In genomic region chr7:128793184-128793552, GRCh38 we compare ENCODE assay signal across 33 cellular contexts. TPM values are rescaled to one million over a fixed set of nuclear protein-coding genes. Genes with fewer than 3 reads are reported as not detected.
DNase-seq lines count a peak whose midpoint lies in the region; ATAC-seq and TF ChIP-seq lines count a peak whose summit lies in the region.
"Had no signal": no experiment of that assay in that cellular context is flagged by ENCODE, and none has a peak within 500 bp of the region (broad histone marks: within the 10 kb centered on the region; RNA-seq: fewer than 3 reads in every experiment).

No MANE protein-coding gene starts in this region.

- intact Hi-C loops in CD4-positive, alpha-beta T cell (cut with DNase I, micrococcal nuclease), result loop anchor here in 1 of 2 experiments (5.0 kb wide), 1 partner anchor 89 kb away; no protein-coding TSS in a partner anchor

- H3K4me1 ChIP-seq in Loucy (ENCODE audit: insufficient read depth, low read length, poor library complexity, severe bottlenecking), result peaks cover 28% of the 10 kb centered on the region

- CTCF ChIA-PET in CD4-positive, alpha-beta T cell (lab: Charles Lee), result no interaction called here

- no peaks in the 10 kb centered on the region for H3K27me3 ChIP-seq in CD4-positive, alpha-beta T cell (ENCODE audit: control insufficient read depth, insufficient read depth, low read length)
- H3K27me3 ChIP-seq in Loucy (ENCODE audit: insufficient read depth, low read length, poor library complexity, severe bottlenecking), result no peaks in the 10 kb centered on the region

- H3K9me2 ChIP-seq in Loucy (replicated peaks; ENCODE audit: low read depth, low read length), result no peaks in the 10 kb centered on the region

- H3K27ac Mint-ChIP-seq in CD4-positive, alpha-beta T cell, result no peak overlapping the region
- H3K27ac Mint-ChIP-seq in brain (peak overlapping the region in 4 of 5 experiments; percentile 78 to 92 (median 85)), neural crest cell (ENCODE audit: unreplicated experiment) (no peak overlapping the region), osteocyte (ENCODE audit: unreplicated experiment) (no peak overlapping the region)
- H3K27ac Mint-ChIP-seq: activated naive CD8-positive, alpha-beta T cell had no signal

- POLR2A ChIA-PET in CD4-positive, alpha-beta T cell (lab: Charles Lee), result no interaction called here

- H3K4me3 ChIP-seq in Loucy (ENCODE audit: low read length, poor library complexity, severe bottlenecking), result peak overlapping the region; percentile 98
- H3K4me3 ChIP-seq: GM23248 had no signal

- H3K36me3 Mint-ChIP-seq in CD4-positive, alpha-beta T cell (ENCODE audit: low read depth), result peaks cover 4% of the 10 kb centered on the region
- H3K36me3 Mint-ChIP-seq in brain (peaks cover 42% of the 10 kb centered on the region), neural crest cell (ENCODE audit: low read depth) (peaks cover 27% of the 10 kb centered on the region), osteocyte (ENCODE audit: unreplicated experiment) (peaks cover 4% of the 10 kb centered on the region)

- no peaks in the 10 kb centered on the region for H3K9me3 ChIP-seq in CD4-positive, alpha-beta T cell (ENCODE audit: control insufficient read depth, low read length)
- H3K9me3 ChIP-seq in Loucy (ENCODE audit: insufficient read depth, low read depth, low read length), result no peaks in the 10 kb centered on the region
- H3K9me3 ChIP-seq: transverse colon had no signal

- H3F3A ChIP-seq in Loucy (ENCODE audit: low read depth), result peaks cover 6% of the 10 kb centered on the region

- H3K4me2 ChIP-seq in Loucy (ENCODE audit: low read depth, low read length, poor library complexity, severe bottlenecking), result peak overlapping the region; percentile 98

- H3K27ac ChIP-seq in CD4-positive, alpha-beta T cell (ENCODE audit: low read depth, low read length), result no peak overlapping the region
- H3K27ac ChIP-seq: GM23248, WERI-Rb-1 had no signal

- H3K36me3 ChIP-seq in Loucy (ENCODE audit: insufficient read depth, low read length), result peaks cover 10% of the 10 kb centered on the region; the same call in 1 of the 2 replicates
- H3K36me3 ChIP-seq: transverse colon, WERI-Rb-1 had no signal

- H3K79me2 ChIP-seq in Loucy (ENCODE audit: insufficient read depth, low read length), result peaks cover 36% of the 10 kb centered on the region

- H3K9ac ChIP-seq in Loucy (ENCODE audit: low read depth, low read length, poor library complexity, severe bottlenecking), result peak overlapping the region; percentile 88
- H3K9ac ChIP-seq: GM23248 had no signal

- H2AFZ ChIP-seq in Loucy (ENCODE audit: low read length), result no peak overlapping the region
- H2AFZ ChIP-seq: GM23248 had no signal

- H3K4me1 Mint-ChIP-seq in CD4-positive, alpha-beta T cell (ENCODE audit: low read depth), result peaks cover 6% of the 10 kb centered on the region
- H3K4me1 Mint-ChIP-seq in brain (peaks cover 40% of the 10 kb centered on the region), neural crest cell (peaks cover 27% of the 10 kb centered on the region), osteocyte (ENCODE audit: unreplicated experiment) (peaks cover 9% of the 10 kb centered on the region)

- no peaks in the 10 kb centered on the region for H3K27me3 Mint-ChIP-seq in CD4-positive, alpha-beta T cell
- H3K27me3 Mint-ChIP-seq in brain (peaks cover 9% of the 10 kb centered on the region), neural crest cell (ENCODE audit: low read depth) (peaks cover 8% of the 10 kb centered on the region), osteocyte (ENCODE audit: unreplicated experiment) (peaks cover 13% of the 10 kb centered on the region)
- H3K27me3 Mint-ChIP-seq: activated naive CD8-positive, alpha-beta T cell had no signal

- DNase-seq in CD4-positive, alpha-beta T cell, result no peak
- no peak for DNase-seq in neural crest cell (ENCODE audit: low read depth, low spot score)
- no peak for DNase-seq in osteocyte (ENCODE audit: extremely low spot score, unreplicated experiment)
- DNase-seq: activated CD4-positive, alpha-beta T cell treated with anti-CD3 and anti-CD28 coated beads for 4 hours; activated effector memory CD4-positive, alpha-beta T cell treated with anti-CD3 and anti-CD28 coated beads, Interleukin-2, amount 50 U/mL, for 16 hours; Calu3; DMS79 treated with DMSO at 0.1 percent for 48 hours; effector CD8-positive, alpha-beta T cell; GDM1; GM23248; KG1; MM.1S; NCI-H1436 treated with DMSO at 0.1 percent for 48 hours; NCI-H2081 treated with DMSO at 0.1 percent for 48 hours; NCI-H226; NCI-H748 treated with DMSO at 0.1 percent for 48 hours; occipital lobe; SHP77; stimulated activated CD4-positive, alpha-beta T cell treated with anti-CD3 and anti-CD28 coated beads, Interleukin-4, amount 100 ng/mL, for 24 hours; T-helper 9 cell; transverse colon; WERI-Rb-1 had no signal

- TF ChIP-seq CTCF in CD4-positive, alpha-beta T cell (IDR thresholded peaks at IDR 0.05), result no peak
- TF ChIP-seq CTCF in Loucy (conservative IDR thresholded peaks at IDR 0.05; ENCODE audit: low read length), result no peak
- TF ChIP-seq CTCF in brain (conservative IDR thresholded peaks at IDR 0.05), result peak in 1 of 2 experiments; percentile 19
- no peak for TF ChIP-seq CTCF in neural crest cell (conservative IDR thresholded peaks at IDR 0.05)
- TF ChIP-seq CTCF in osteocyte (IDR thresholded peaks at IDR 0.05), result no peak

- H4K20me1 ChIP-seq in Loucy (ENCODE audit: insufficient read depth, low read length, poor library complexity, severe bottlenecking), result peaks cover 4% of the 10 kb centered on the region

- ATAC-seq in CD4-positive, alpha-beta T cell (ENCODE audit: poor library complexity), result no peak
- no peak for ATAC-seq in GM18517 (IDR thresholded peaks at IDR 0.05; ENCODE audit: unreplicated experiment)
- ATAC-seq in HG02840 (IDR thresholded peaks at IDR 0.05; ENCODE audit: low FRiP score, unreplicated experiment), result no peak
- ATAC-seq: left lobe of liver, Panc1 had no signal

- peak overlapping the region; percentile 86 for H3K4me3 Mint-ChIP-seq in CD4-positive, alpha-beta T cell
- H3K4me3 Mint-ChIP-seq in brain, result peak overlapping the region in 4 of 5 experiments; percentile 90 to 93 (median 90)
- peak overlapping the region; percentile 85 for H3K4me3 Mint-ChIP-seq in neural crest cell
- H3K4me3 Mint-ChIP-seq in osteocyte (ENCODE audit: unreplicated experiment), result no peak overlapping the region

- H3K9me3 Mint-ChIP-seq in CD4-positive, alpha-beta T cell, result no peaks in the 10 kb centered on the region
- H3K9me3 Mint-ChIP-seq in brain (peaks cover 0 to 2% (median 0%) of the 10 kb centered on the region in 5 experiments), neural crest cell (peaks cover 7% of the 10 kb centered on the region), osteocyte (ENCODE audit: unreplicated experiment) (no peaks in the 10 kb centered on the region)

RNA-seq across cellular contexts. Expression of gene CCDC136, which starts 1.4 kb away (rescaled TPM):
- 1 to 10 TPM; 4.5 to 4.9 TPM for total RNA-seq in CD4-positive, alpha-beta T cell
- 33.2 TPM for polyA plus RNA-seq in brain (ENCODE audit: insufficient read depth, low read depth, low replicate concordance)
- total RNA-seq in neural crest cell, result 70.6 and 72.2 TPM in 2 replicates
- 10.8 and 13.3 TPM in 2 replicates for total RNA-seq in osteocyte

RNA-seq across cellular contexts. Expression of gene OPN1SW, which starts 17.6 kb away (rescaled TPM):
- total RNA-seq in CD4-positive, alpha-beta T cell, result not detected
- not detected for polyA plus RNA-seq in brain (ENCODE audit: insufficient read depth, low read depth, low replicate concordance)
- total RNA-seq in neural crest cell (not detected in 2 replicates), osteocyte (not detected in 2 replicates)
- total RNA-seq: Calu3, glomerular endothelial cell, GM23248, HT1080, left lobe of liver, occipital lobe, pulmonary artery endothelial cell, transverse colon had no signal
- polyA plus RNA-seq: AG04450 had no signal

RNA-seq across cellular contexts. Expression of gene FLNC, which starts 37.0 kb away (rescaled TPM):
- total RNA-seq in CD4-positive, alpha-beta T cell, result under 1 TPM; 0.06 to 0.08 TPM
- polyA plus RNA-seq in brain (ENCODE audit: insufficient read depth, low read depth, low replicate concordance), result 7.8 TPM
- 5.3 and 5.6 TPM in 2 replicates for total RNA-seq in neural crest cell
- total RNA-seq in osteocyte, result 26.9 and 28.6 TPM in 2 replicates

RNA-seq across cellular contexts. Expression of gene CALU, which starts 54.0 kb away (rescaled TPM):
- 10 to 100 TPM; 28.4 to 29.9 TPM for total RNA-seq in CD4-positive, alpha-beta T cell
- polyA plus RNA-seq in brain (ENCODE audit: insufficient read depth, low read depth, low replicate concordance), result 41.6 TPM
- 139 and 145 TPM in 2 replicates for total RNA-seq in neural crest cell
- total RNA-seq in osteocyte, result 516 and 530 TPM in 2 replicates

Comparison
In these comparisons a context has a peak if more than half of its experiments do, and no peak if none do; other contexts are left out.
1. H3K27ac Mint-ChIP-seq: peak in brain (4 of 5); none in CD4-positive, alpha-beta T cell (single experiment), neural crest cell (single experiment) and osteocyte (single experiment).